Comparison of ENCODE assay signal across 24 cellular contexts in the genomic region with DNA sequence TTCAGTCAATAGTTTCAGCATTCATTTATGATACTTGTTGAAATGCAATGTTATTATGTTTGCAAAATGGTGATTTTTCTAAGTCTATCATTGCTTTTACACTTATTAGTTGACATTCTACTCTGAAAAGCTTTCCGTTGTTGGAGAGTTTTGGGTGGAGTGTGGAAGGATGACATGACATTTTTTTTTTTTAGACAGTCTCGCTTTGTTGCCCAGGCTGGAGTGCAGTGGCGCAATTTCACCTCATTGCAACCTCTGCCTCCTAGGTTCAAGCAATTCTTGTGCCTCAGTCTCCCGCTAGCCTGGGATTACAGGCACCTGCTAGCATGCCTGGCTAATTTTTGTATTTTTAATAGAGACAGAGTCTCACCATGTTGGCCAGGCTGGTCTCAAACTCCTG.
"Had no signal": no experiment of that assay in that cellular context is flagged by ENCODE, and none has a peak within 500 bp of the region (broad histone marks: within the 10 kb centered on the region; RNA-seq: fewer than 3 reads in every experiment).

No MANE protein-coding gene starts in this region.

- DNase-seq: dermis blood vessel endothelial cell; effector memory CD4-positive, alpha-beta T cell; esophagus squamous epithelium; foreskin melanocyte; glutamatergic neuron; heart right ventricle; hippocampal formation; left cardiac atrium; left lung; mesenchymal stem cell; mucosa of descending colon; naive thymus-derived CD4-positive, alpha-beta T cell; nucleus accumbens; stimulated activated CD4-positive, alpha-beta T cell treated with anti-CD3 and anti-CD28 coated beads, Interleukin-15, amount 100 ng/mL, for 24 hours; stimulated activated CD4-positive, alpha-beta T cell treated with anti-CD3 and anti-CD28 coated beads, Interleukin-2, amount 100 ng/mL, for 48 hours; stimulated activated naive CD4-positive, alpha-beta T cell; stimulated activated naive CD8-positive, alpha-beta T cell treated with anti-CD3 and anti-CD28 coated beads, Interleukin-15, amount 100 ng/mL, for 72 hours; transverse colon had no signal

- H3K27me3 Mint-ChIP-seq: naive thymus-derived CD4-positive, alpha-beta T cell; stimulated activated naive CD8-positive, alpha-beta T cell treated with anti-CD3 and anti-CD28 coated beads, Interleukin-15, amount 100 ng/mL, for 72 hours had no signal

- H3K27ac Mint-ChIP-seq: mesothelial cell of epicardium, nephron, neural progenitor cell had no signal

- H3K9me3 ChIP-seq: esophagus squamous epithelium, left lung, prostate gland, suprapubic skin, transverse colon, vagina had no signal

- ATAC-seq: heart right ventricle; left cardiac atrium; left lung; mucosa of descending colon; naive thymus-derived CD4-positive, alpha-beta T cell; stimulated activated naive CD8-positive, alpha-beta T cell treated with anti-CD3 and anti-CD28 coated beads, Interleukin-15, amount 100 ng/mL, for 72 hours had no signal

- H3K4me3 Mint-ChIP-seq: mesothelial cell of epicardium; naive thymus-derived CD4-positive, alpha-beta T cell; nephron; neural progenitor cell; stimulated activated naive CD8-positive, alpha-beta T cell treated with anti-CD3 and anti-CD28 coated beads, Interleukin-15, amount 100 ng/mL, for 72 hours had no signal

- H3K4me1 Mint-ChIP-seq: mesothelial cell of epicardium, nephron, neural progenitor cell had no signal
